ENCODE assay signal across 8 cellular contexts in genomic region chr17:28598799-28599310, GRCh38. TPM values are rescaled to one million over a fixed set of nuclear protein-coding genes. Genes with fewer than 3 reads are reported as not detected.
DNase-seq lines count a peak whose midpoint lies in the region; ATAC-seq and TF ChIP-seq lines count a peak whose summit lies in the region.

Gene SPAG5 (minus strand): TSS chr17:28599025. CDS start chr17:28598946, 79 bp downstream.

- H3K36me3 Mint-ChIP-seq in activated T-cell treated with anti-CD3 and anti-CD28 coated beads, Interleukin-2, amount 50 U/mL, for 24 hours (ENCODE audit: low read depth), result peaks cover 48% of the 10 kb centered on the region

- no peaks in the 10 kb centered on the region for H3K36me3 ChIP-seq in mucosa of rectum (ENCODE audit: control insufficient read depth in 2 of 2, insufficient read depth in 2 of 2, low read length in 2 of 2)

- H3K27ac ChIP-seq in mucosa of rectum (ENCODE audit: low read depth in 2 of 2, low read length in 2 of 2), result peak within 1 kb of the TSS; percentile 93 to 98

- in situ Hi-C loops in KBM-7 (cut with MboI; ENCODE audit: low pct_unique_long_range_greater_than_20kb, low sequenced_read_pairs), result no loop called here

- peaks cover 23% of the 10 kb centered on the region for H3K4me1 Mint-ChIP-seq in activated T-cell treated with anti-CD3 and anti-CD28 coated beads, Interleukin-2, amount 50 U/mL, for 24 hours (ENCODE audit: low read depth)

- peak; percentile 95 for DNase-seq in DMS153 treated with DMSO at 0.1 percent for 48 hours (lab: John Stamatoyannopoulos, UW; ENCODE audit: unreplicated experiment)
- peak; percentile 98 for DNase-seq in KBM-7
- peak; percentile 95 for DNase-seq in activated T-cell treated with anti-CD3 and anti-CD28 coated beads, Interleukin-2, amount 50 U/mL, for 24 hours
- DNase-seq in erythroblast (lab: John Stamatoyannopoulos, UW), result peak; percentile 97 to 98
- DNase-seq in stimulated activated CD8-positive, alpha-beta memory T cell treated with anti-CD3 and anti-CD28 coated beads, Interleukin-4, amount 100 ng/mL, for 4 hours (ENCODE audit: low read depth in 2 of 2, low spot score in 1 of 2), result peak; percentile 74 to 89

- H3K9ac ChIP-seq in mucosa of rectum (ENCODE audit: low read depth in 1 of 2, low read length in 2 of 2), result peak within 1 kb of the TSS; percentile 93 to 94

- H3K27me3 Mint-ChIP-seq in activated T-cell treated with anti-CD3 and anti-CD28 coated beads, Interleukin-2, amount 50 U/mL, for 24 hours, result no peaks in the 10 kb centered on the region

- TF ChIP-seq POLR2A in erythroblast (IDR thresholded peaks at IDR 0.05; ENCODE audit: low read length), result peak; percentile 99

- H3K4me3 Mint-ChIP-seq in activated T-cell treated with anti-CD3 and anti-CD28 coated beads, Interleukin-2, amount 50 U/mL, for 24 hours, result peak within 1 kb of the TSS; percentile 91

- peaks cover 10 to 22% of the 10 kb centered on the region in 2 donors for H3K4me1 ChIP-seq in mucosa of rectum (ENCODE audit: control insufficient read depth in 2 of 2, insufficient read depth in 2 of 2, low read length in 2 of 2)

- H3K27me3 ChIP-seq in mucosa of rectum (ENCODE audit: control insufficient read depth in 2 of 2, insufficient read depth in 2 of 2, low read length in 2 of 2), result no peaks in the 10 kb centered on the region

- H3K9me3 ChIP-seq in mucosa of rectum (ENCODE audit: control insufficient read depth in 2 of 2, low read length in 2 of 2), result no peaks in the 10 kb centered on the region

- ATAC-seq in GM21717 (IDR thresholded peaks at IDR 0.05; ENCODE audit: unreplicated experiment), result peak; percentile 75

- no peaks in the 10 kb centered on the region for H3K9me3 Mint-ChIP-seq in activated T-cell treated with anti-CD3 and anti-CD28 coated beads, Interleukin-2, amount 50 U/mL, for 24 hours

- peak within 1 kb of the TSS; percentile 94 for H3K27ac Mint-ChIP-seq in activated T-cell treated with anti-CD3 and anti-CD28 coated beads, Interleukin-2, amount 50 U/mL, for 24 hours

- H3K4me3 ChIP-seq in mucosa of rectum (ENCODE audit: low read length in 2 of 2), result peak within 1 kb of the TSS; percentile 93

TF ChIP-seq in PFSK-1, 5 proteins besides CTCF, POLR2A, EP300 and RAD21:
- TF ChIP-seq SIN3A (IDR thresholded peaks at IDR 0.05; ENCODE audit: borderline replicate concordance, insufficient read depth, low read length) (0 out of 2 replicates have a peak, but pooled peaks have one; percentile 29), FOXP2 (optimal IDR thresholded peaks at IDR 0.05; ENCODE audit: borderline replicate concordance, extremely low read depth, extremely low read length, insufficient read depth) (peak; percentile 58), POLR2AphosphoS5 (IDR thresholded peaks at IDR 0.05; ENCODE audit: low read depth, low read length) (peak; percentile 86; the same call in 1 of the 2 replicates), REST (IDR thresholded peaks at IDR 0.05; ENCODE audit: insufficient read depth in 1 of 2, low read depth in 2 of 2, low read length in 2 of 2) (no peak), TAF1 (IDR thresholded peaks at IDR 0.05; ENCODE audit: borderline replicate concordance, insufficient read depth, low read length) (peak; percentile 77; the same call in 1 of the 2 replicates)
TF ChIP-seq in PFSK-1: peak in this region for 4.

RNA-seq across cellular contexts. Expression of gene SPAG5, which starts in this region (rescaled TPM):
- polyA plus RNA-seq in PFSK-1 (2012; ENCODE audit: insufficient read length, low read depth), result 62.6 TPM

Comparison
In these comparisons a context has a peak if more than half of its experiments do, and no peak if none do; other contexts are left out.
1. Peak in every context shown above with its lines: DNase-seq, ATAC-seq, H3K4me3 ChIP-seq and H3K27ac ChIP-seq.